Comparison of ENCODE assay signal across 9 cellular contexts in genomic region chr16:31064882-31065461, GRCh38. TPM values are rescaled to one million over a fixed set of nuclear protein-coding genes. Genes with fewer than 3 reads are reported as not detected.
DNase-seq lines count a peak whose midpoint lies in the region; ATAC-seq lines count a peak whose summit lies in the region.
"Had no signal": no experiment of that assay in that cellular context is flagged by ENCODE, and none has a peak within 500 bp of the region (broad histone marks: within the 10 kb centered on the region; RNA-seq: fewer than 3 reads in every experiment).

No MANE protein-coding gene starts in this region.

- H3K4me3 ChIP-seq in stomach smooth muscle (ENCODE audit: low read length in 2 of 2), result peak overlapping the region in 1 of 2 donors; percentile 22

- peaks cover 56% of the 10 kb centered on the region for H3K4me1 Mint-ChIP-seq in activated T-helper 1 cell treated with anti-CD3 and anti-CD28 coated beads, Interleukin-12 subunit alpha, Interleukin-12 subunit beta, Interleukin-2, Interleukin-4 antibody, amounts not matched to agents 30 ng/mL and 10 ng/mL and 1 ng/mL, durations not matched to agents 14 hours and 24 hours and 36 hours (ENCODE audit: low read depth)

- H3K4me3 Mint-ChIP-seq in activated T-helper 1 cell treated with anti-CD3 and anti-CD28 coated beads, Interleukin-12 subunit alpha, Interleukin-12 subunit beta, Interleukin-2, Interleukin-4 antibody, amounts not matched to agents 30 ng/mL and 10 ng/mL and 1 ng/mL, durations not matched to agents 14 hours and 24 hours and 36 hours, result peak overlapping the region; percentile 76

- H3K27ac ChIP-seq in stomach smooth muscle (ENCODE audit: low read length), result peak overlapping the region; percentile 2

- H3K36me3 ChIP-seq in stomach smooth muscle (ENCODE audit: control insufficient read depth in 2 of 2, insufficient read depth in 2 of 2, low read length in 2 of 2), result peaks cover 5 to 18% of the 10 kb centered on the region in 2 donors

- no peaks in the 10 kb centered on the region for H3K9me3 ChIP-seq in stomach smooth muscle (ENCODE audit: control insufficient read depth in 2 of 2, low read length in 2 of 2)

- no peaks in the 10 kb centered on the region for H3K27me3 Mint-ChIP-seq in activated T-helper 1 cell treated with anti-CD3 and anti-CD28 coated beads, Interleukin-12 subunit alpha, Interleukin-12 subunit beta, Interleukin-2, Interleukin-4 antibody, amounts not matched to agents 30 ng/mL and 10 ng/mL and 1 ng/mL, durations not matched to agents 14 hours and 24 hours and 36 hours (ENCODE audit: insufficient read depth)

- H3K36me3 Mint-ChIP-seq in activated T-helper 1 cell treated with anti-CD3 and anti-CD28 coated beads, Interleukin-12 subunit alpha, Interleukin-12 subunit beta, Interleukin-2, Interleukin-4 antibody, amounts not matched to agents 30 ng/mL and 10 ng/mL and 1 ng/mL, durations not matched to agents 14 hours and 24 hours and 36 hours (ENCODE audit: low read depth), result peaks cover 24% of the 10 kb centered on the region

- no peak overlapping the region for H3K9ac ChIP-seq in stomach smooth muscle (ENCODE audit: low read length in 2 of 2)

- no peaks in the 10 kb centered on the region for H3K27me3 ChIP-seq in stomach smooth muscle (ENCODE audit: control insufficient read depth in 1 of 2, insufficient read depth in 2 of 2, low read length in 2 of 2)

- peak; percentile 90 for DNase-seq in HS-27A (ENCODE audit: low read depth)
- no peak for DNase-seq in activated T-helper 1 cell treated with anti-CD3 and anti-CD28 coated beads, Interleukin-12 subunit alpha, Interleukin-12 subunit beta, Interleukin-2, Interleukin-4 antibody, amounts not matched to agents 30 ng/mL and 10 ng/mL and 1 ng/mL, durations not matched to agents 14 hours and 24 hours and 36 hours (ENCODE audit: low spot score)
- DNase-seq in left cardiac atrium, result peak; percentile 70
- DNase-seq in DMS53 (lab: John Stamatoyannopoulos, UW), result no peak
- no peak for DNase-seq in Kasumi-1 (lab: John Stamatoyannopoulos, UW)
- DNase-seq in ureter (ENCODE audit: low spot score), result no peak
- DNase-seq: activated CD8-positive, alpha-beta memory T cell treated with anti-CD3 and anti-CD28 coated beads, Interleukin-2, amount 50 U/mL, for 4 hours had no signal

- peak overlapping the region; percentile 70 for H3K27ac Mint-ChIP-seq in activated T-helper 1 cell treated with anti-CD3 and anti-CD28 coated beads, Interleukin-12 subunit alpha, Interleukin-12 subunit beta, Interleukin-2, Interleukin-4 antibody, amounts not matched to agents 30 ng/mL and 10 ng/mL and 1 ng/mL, durations not matched to agents 14 hours and 24 hours and 36 hours

- intact Hi-C loops in activated T-helper 1 cell treated with anti-CD3 and anti-CD28 coated beads, Interleukin-12 subunit alpha, Interleukin-12 subunit beta, Interleukin-2, Interleukin-4 antibody, amounts not matched to agents 30 ng/mL and 10 ng/mL and 1 ng/mL, durations not matched to agents 14 hours and 24 hours and 36 hours (cut with micrococcal nuclease), result no loop called here
- intact Hi-C loops in left cardiac atrium (cut with DNase I), result no loop called here

- no peaks in the 10 kb centered on the region for H3K9me3 Mint-ChIP-seq in activated T-helper 1 cell treated with anti-CD3 and anti-CD28 coated beads, Interleukin-12 subunit alpha, Interleukin-12 subunit beta, Interleukin-2, Interleukin-4 antibody, amounts not matched to agents 30 ng/mL and 10 ng/mL and 1 ng/mL, durations not matched to agents 14 hours and 24 hours and 36 hours

- H3K4me1 ChIP-seq in stomach smooth muscle (ENCODE audit: control insufficient read depth, insufficient read depth, low read length), result peaks cover 8% of the 10 kb centered on the region

- peak; percentile 83 to 95 for ATAC-seq in left cardiac atrium
- ATAC-seq in GM19023 (IDR thresholded peaks at IDR 0.05; ENCODE audit: unreplicated experiment), result no peak

RNA-seq across cellular contexts. Expression of gene ZNF668, which starts 9.1 kb away (rescaled TPM):
- 14.9 and 15.1 TPM in 2 replicates for total RNA-seq in activated T-helper 1 cell treated with anti-CD3 and anti-CD28 coated beads, Interleukin-12 subunit alpha, Interleukin-12 subunit beta, Interleukin-2, Interleukin-4 antibody, amounts not matched to agents 30 ng/mL and 10 ng/mL and 1 ng/mL, durations not matched to agents 14 hours and 24 hours and 36 hours
- total RNA-seq in left cardiac atrium (1 to 10 TPM; 5.5 to 6.6 TPM), ureter (12.8 TPM)

RNA-seq across cellular contexts. Expression of gene ZNF646, which starts 9.2 kb away (rescaled TPM):
- total RNA-seq in activated T-helper 1 cell treated with anti-CD3 and anti-CD28 coated beads, Interleukin-12 subunit alpha, Interleukin-12 subunit beta, Interleukin-2, Interleukin-4 antibody, amounts not matched to agents 30 ng/mL and 10 ng/mL and 1 ng/mL, durations not matched to agents 14 hours and 24 hours and 36 hours, result 25.3 and 26.1 TPM in 2 replicates
- total RNA-seq in left cardiac atrium, result 1 to 10 TPM; 7.6 to 8.2 TPM
- total RNA-seq in ureter, result 18.3 TPM

RNA-seq across cellular contexts. Expression of gene PRSS53, which starts 23.8 kb away (rescaled TPM):
- total RNA-seq in activated T-helper 1 cell treated with anti-CD3 and anti-CD28 coated beads, Interleukin-12 subunit alpha, Interleukin-12 subunit beta, Interleukin-2, Interleukin-4 antibody, amounts not matched to agents 30 ng/mL and 10 ng/mL and 1 ng/mL, durations not matched to agents 14 hours and 24 hours and 36 hours, result 3.1 and 4.7 TPM in 2 replicates
- total RNA-seq in left cardiac atrium, result 1 to 10 TPM in 1 of 2 donors, under 1 TPM in 1; 0.71 to 1.1 TPM
- 1.2 TPM for total RNA-seq in ureter

RNA-seq across cellular contexts. Expression of gene VKORC1, which starts 29.6 kb away (rescaled TPM):
- 47.3 and 53.0 TPM in 2 replicates for total RNA-seq in activated T-helper 1 cell treated with anti-CD3 and anti-CD28 coated beads, Interleukin-12 subunit alpha, Interleukin-12 subunit beta, Interleukin-2, Interleukin-4 antibody, amounts not matched to agents 30 ng/mL and 10 ng/mL and 1 ng/mL, durations not matched to agents 14 hours and 24 hours and 36 hours
- total RNA-seq in left cardiac atrium, result 10 to 100 TPM; 47.1 to 53.2 TPM
- total RNA-seq in ureter, result 42.1 TPM

RNA-seq across cellular contexts. Expression of gene STX4, which starts 31.6 kb away (rescaled TPM):
- total RNA-seq in activated T-helper 1 cell treated with anti-CD3 and anti-CD28 coated beads, Interleukin-12 subunit alpha, Interleukin-12 subunit beta, Interleukin-2, Interleukin-4 antibody, amounts not matched to agents 30 ng/mL and 10 ng/mL and 1 ng/mL, durations not matched to agents 14 hours and 24 hours and 36 hours, result 56.4 and 58.7 TPM in 2 replicates
- 10 to 100 TPM; 45.8 to 53.4 TPM for total RNA-seq in left cardiac atrium
- 55.0 TPM for total RNA-seq in ureter

Comparison
In these comparisons a context has a peak if more than half of its experiments do, and no peak if none do; other contexts are left out.
1. DNase-seq: peak in HS-27A (single experiment) and left cardiac atrium (single experiment); none in activated T-helper 1 cell treated with anti-CD3 and anti-CD28 coated beads, Interleukin-12 subunit alpha, Interleukin-12 subunit beta, Interleukin-2, Interleukin-4 antibody, amounts not matched to agents 30 ng/mL and 10 ng/mL and 1 ng/mL, durations not matched to agents 14 hours and 24 hours and 36 hours (single experiment), DMS53 (single experiment), Kasumi-1 (0 of 2) and ureter (single experiment).